7 cellular contexts compared by ENCODE assay signal in the genomic region with DNA sequence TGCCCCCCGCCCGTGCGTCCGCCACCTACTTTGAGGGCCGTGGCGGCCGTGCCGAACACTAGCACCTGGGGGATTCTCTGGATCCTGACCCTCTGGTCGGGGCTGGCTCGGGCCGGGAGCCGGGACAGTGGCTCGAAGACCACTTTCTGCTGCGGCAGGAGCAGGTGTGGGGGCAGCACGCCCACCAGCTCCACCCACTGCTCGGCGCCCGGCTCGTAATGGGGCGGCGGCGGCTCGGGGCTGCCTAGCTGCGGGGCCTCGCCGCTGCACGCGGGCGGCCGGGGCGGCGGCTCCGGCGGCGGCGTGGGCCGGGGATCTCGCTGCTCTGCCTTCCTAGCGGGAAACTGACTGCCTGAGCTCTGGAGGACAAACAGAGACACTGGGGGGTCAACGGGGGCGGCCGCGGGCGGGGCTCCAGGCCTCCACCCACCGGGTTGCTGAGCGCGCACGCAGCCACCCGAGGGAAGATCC. TPM values are rescaled to one million over a fixed set of nuclear protein-coding genes. Genes with fewer than 3 reads are reported as not detected.
DNase-seq lines count a peak whose midpoint lies in the region; ATAC-seq, FAIRE-seq and TF ChIP-seq lines count a peak whose summit lies in the region.
"Had no signal": no experiment of that assay in that cellular context is flagged by ENCODE, and none has a peak within 500 bp of the region (broad histone marks: within the 10 kb centered on the region; RNA-seq: fewer than 3 reads in every experiment).

No MANE protein-coding gene starts in this region.

- no peaks in the 10 kb centered on the region for H3K79me2 ChIP-seq in Karpas-422 (ENCODE audit: low read length)
- no peaks in the 10 kb centered on the region for H3K79me2 ChIP-seq in endothelial cell of umbilical vein (ENCODE audit: control insufficient read depth, insufficient read depth, low read length)

- CTCF ChIA-PET in endothelial cell of umbilical vein (lab: Charles Lee) = interaction anchor here (0.7 to 2.5 kb wide), 12 partner anchors 9 to 93 kb away, joined by 3 to 13 read pairs (median 4); partner anchors contain the start of genes DCAF15, IL27RA, MISP3 and RFX1

- dilution Hi-C loops in endothelial cell of umbilical vein (cut with MboI; ENCODE audit: extremely low pct_ligation_motif_present, low sequenced_read_pairs) = no loop called here

- TF ChIP-seq CTCF in endothelial cell of umbilical vein (IDR thresholded peaks at IDR 0.05; ENCODE audit: extremely low read depth in 1 of 2, insufficient read depth in 1 of 2, low read depth in 1 of 2, low read length in 2 of 2) = no peak

- ATAC-seq in HG02763 (IDR thresholded peaks at IDR 0.05; ENCODE audit: unreplicated experiment) = no peak
- ATAC-seq in HG03521 (IDR thresholded peaks at IDR 0.05; ENCODE audit: unreplicated experiment) = no peak

- intact Hi-C loops in endothelial cell of umbilical vein (cut with micrococcal nuclease) = loop anchor here (1.0 kb wide), 2 partner anchors 8 to 27 kb away; no protein-coding TSS in a partner anchor

- H3K36me3 ChIP-seq in Karpas-422 (ENCODE audit: insufficient read depth, low read length) (no peaks in the 10 kb centered on the region), endothelial cell of umbilical vein (ENCODE audit: control insufficient read depth in 2 of 2, extremely low read depth in 1 of 2, insufficient read depth in 2 of 2, low read length in 2 of 2) (peaks cover 0 to 2% of the 10 kb centered on the region in 2 experiments), rectal smooth muscle tissue (ENCODE audit: control insufficient read depth, insufficient read depth, low read length) (peaks cover 2% of the 10 kb centered on the region)

- H2AFZ ChIP-seq in Karpas-422 (ENCODE audit: low read length) (no peak overlapping the region), endothelial cell of umbilical vein (ENCODE audit: low read depth, low read length) (peak overlapping the region; percentile 73)

- TF ChIP-seq POLR2A in endothelial cell of umbilical vein (IDR thresholded peaks at IDR 0.05; ENCODE audit: low read depth, low read length) = no peak

- H4K20me1 ChIP-seq in Karpas-422 (ENCODE audit: insufficient read depth, low read depth, low read length) = no peaks in the 10 kb centered on the region
- H4K20me1 ChIP-seq in endothelial cell of umbilical vein (replicated peaks; ENCODE audit: control insufficient read depth, extremely low read depth, insufficient read depth, low read length) = no peaks in the 10 kb centered on the region

- H3K27me3 ChIP-seq in Karpas-422 (ENCODE audit: low read length) (no peaks in the 10 kb centered on the region), endothelial cell of umbilical vein (ENCODE audit: control insufficient read depth in 2 of 2, insufficient read depth in 2 of 2, low read length in 2 of 2) (no peaks in the 10 kb centered on the region), rectal smooth muscle tissue (ENCODE audit: control insufficient read depth, insufficient read depth, low read length) (peaks cover 3% of the 10 kb centered on the region)

- POLR2A ChIA-PET in endothelial cell of umbilical vein (lab: Charles Lee) = interaction anchor here (0.5 to 0.7 kb wide), 2 partner anchors 26 to 68 kb away, joined by 3 to 4 read pairs; partner anchors contain the start of gene DCAF15

- no peak for FAIRE-seq in endothelial cell of umbilical vein (lab: Jason Lieb, UNC)
- FAIRE-seq: TTC549 had no signal

- H3K4me2 ChIP-seq in Karpas-422 (ENCODE audit: low read depth, low read length, poor library complexity, severe bottlenecking) (peak overlapping the region; percentile 73), endothelial cell of umbilical vein (ENCODE audit: insufficient read depth, low read length) (peak overlapping the region; percentile 68)

- H3K4me3 ChIP-seq in Karpas-422 (ENCODE audit: low read length) = peak overlapping the region; percentile 60
- H3K4me3 ChIP-seq in endothelial cell of umbilical vein (replicated peaks in 1 of 3; ENCODE audit: insufficient read depth in 1 of 3, low read depth in 1 of 3, low read length in 3 of 3) = peak overlapping the region; percentile 18 to 42 (median 22)
- H3K4me3 ChIP-seq in rectal smooth muscle tissue (ENCODE audit: low read length) = peak overlapping the region; percentile 59

- no peaks in the 10 kb centered on the region for H3K9me2 ChIP-seq in Karpas-422 (replicated peaks; ENCODE audit: insufficient read depth, low read length)

- no peaks in the 10 kb centered on the region for H3K9me1 ChIP-seq in endothelial cell of umbilical vein (replicated peaks; ENCODE audit: control insufficient read depth, extremely low read depth, insufficient read depth, low read length)

- no TSS peak for BruUV-seq in endothelial cell of umbilical vein (replicated peaks; lab: Mats Ljungman, UMichigan)

- H3K9me3 ChIP-seq in Karpas-422 (ENCODE audit: low read length) (no peaks in the 10 kb centered on the region), endothelial cell of umbilical vein (replicated peaks; ENCODE audit: control insufficient read depth, insufficient read depth, low read length) (no peaks in the 10 kb centered on the region)

- peaks cover 33% of the 10 kb centered on the region for H3K4me1 ChIP-seq in Karpas-422 (ENCODE audit: low read length)
- H3K4me1 ChIP-seq in endothelial cell of umbilical vein (ENCODE audit: control insufficient read depth, extremely low read depth, insufficient read depth, low read length) = peaks cover 9% of the 10 kb centered on the region
- H3K4me1 ChIP-seq in rectal smooth muscle tissue (ENCODE audit: control insufficient read depth, insufficient read depth, low read length) = peaks cover 8% of the 10 kb centered on the region

- DNase-seq in Karpas-422 = peak; percentile 55
- no peak for DNase-seq in endothelial cell of umbilical vein (ENCODE audit: low read depth, low spot score)
- DNase-seq in COLO829 (ENCODE audit: low spot score) = no peak

- H3K9ac ChIP-seq in Karpas-422 (ENCODE audit: low read length) (peak overlapping the region; percentile 73), endothelial cell of umbilical vein (replicated peaks; ENCODE audit: extremely low read depth, insufficient read depth, low read length) (peak overlapping the region; percentile 35), rectal smooth muscle tissue (ENCODE audit: low read length) (no peak overlapping the region)

- peak overlapping the region; percentile 53 for H3K27ac ChIP-seq in Karpas-422 (ENCODE audit: low read length)
- H3K27ac ChIP-seq in endothelial cell of umbilical vein (ENCODE audit: insufficient read depth, low read depth, low read length) = no peak overlapping the region
- no peak overlapping the region for H3K27ac ChIP-seq in rectal smooth muscle tissue (ENCODE audit: low read depth, low read length)

RNA-seq across cellular contexts. Expression of gene DCAF15, which starts 26.4 kb away (rescaled TPM):
- total RNA-seq in Karpas-422 (2014; rRNA removed; shearing (Covaris generic); ENCODE audit: low replicate concordance) = 15.1 and 41.4 TPM in 2 replicates
- total RNA-seq in endothelial cell of umbilical vein = 42.4 and 47.9 TPM in 2 replicates
- 41.9 and 50.5 TPM in 2 replicates for polyA plus RNA-seq in endothelial cell of umbilical vein
- polyA plus RNA-seq in endothelial cell of umbilical vein (2011; cell fraction: cytosol; rRNA removed) = 17.5 and 25.6 TPM in 2 replicates
- polyA plus RNA-seq in endothelial cell of umbilical vein (2011; cell fraction: nucleus; rRNA removed) = 124 and 130 TPM in 2 replicates
- polyA plus RNA-seq in endothelial cell of umbilical vein (2012) = 25.6 and 28.5 TPM in 2 replicates
- 32.7 and 34.6 TPM in 2 replicates for polyA minus RNA-seq in endothelial cell of umbilical vein
- polyA minus RNA-seq in endothelial cell of umbilical vein (2011; cell fraction: cytosol; rRNA and poly(A)+ RNA removed) = 11.8 TPM
- 27.6 and 31.1 TPM in 2 replicates for polyA minus RNA-seq in endothelial cell of umbilical vein (2011; cell fraction: nucleus; rRNA and poly(A)+ RNA removed)

RNA-seq across cellular contexts. Expression of gene RFX1, which starts 27.4 kb away (rescaled TPM):
- 1.2 and 2.3 TPM in 2 replicates for total RNA-seq in Karpas-422 (2014; rRNA removed; shearing (Covaris generic); ENCODE audit: low replicate concordance)
- 14.4 and 14.7 TPM in 2 replicates for total RNA-seq in endothelial cell of umbilical vein
- polyA plus RNA-seq in endothelial cell of umbilical vein = 2.2 and 2.3 TPM in 2 replicates
- 1.5 and 1.8 TPM in 2 replicates for polyA plus RNA-seq in endothelial cell of umbilical vein (2011; cell fraction: cytosol; rRNA removed)
- polyA plus RNA-seq in endothelial cell of umbilical vein (2011; cell fraction: nucleus; rRNA removed) = 5.0 and 6.1 TPM in 2 replicates
- polyA plus RNA-seq in endothelial cell of umbilical vein (2012) = 4.5 and 6.4 TPM in 2 replicates
- 2.0 and 2.7 TPM in 2 replicates for polyA minus RNA-seq in endothelial cell of umbilical vein
- polyA minus RNA-seq in endothelial cell of umbilical vein (2011; cell fraction: cytosol; rRNA and poly(A)+ RNA removed) = 8.4 TPM
- polyA minus RNA-seq in endothelial cell of umbilical vein (2011; cell fraction: nucleus; rRNA and poly(A)+ RNA removed) = 2.3 and 7.0 TPM in 2 replicates

RNA-seq across cellular contexts. Expression of gene PODNL1, which starts 40.5 kb away (rescaled TPM):
- not detected in 2 replicates for total RNA-seq in Karpas-422 (2014; rRNA removed; shearing (Covaris generic); ENCODE audit: low replicate concordance)
- total RNA-seq in endothelial cell of umbilical vein = 2.0 TPM in 1 of 2 replicates, not detected in the other
- 0.21 and 0.32 TPM in 2 replicates for polyA plus RNA-seq in endothelial cell of umbilical vein
- polyA plus RNA-seq in endothelial cell of umbilical vein (2011; cell fraction: cytosol; rRNA removed) = 0.12 and 0.25 TPM in 2 replicates
- 0.48 and 0.66 TPM in 2 replicates for polyA plus RNA-seq in endothelial cell of umbilical vein (2011; cell fraction: nucleus; rRNA removed)
- 0.96 and 1.4 TPM in 2 replicates for polyA plus RNA-seq in endothelial cell of umbilical vein (2012)
- not detected in 2 replicates for polyA minus RNA-seq in endothelial cell of umbilical vein
- not detected for polyA minus RNA-seq in endothelial cell of umbilical vein (2011; cell fraction: cytosol; rRNA and poly(A)+ RNA removed)
- not detected in 2 replicates for polyA minus RNA-seq in endothelial cell of umbilical vein (2011; cell fraction: nucleus; rRNA and poly(A)+ RNA removed)

RNA-seq across cellular contexts. Expression of gene RLN3, which starts 49.2 kb away (rescaled TPM):
- total RNA-seq in Karpas-422 (2014; rRNA removed; shearing (Covaris generic); ENCODE audit: low replicate concordance) = not detected in 2 replicates
- not detected in 2 replicates for total RNA-seq in endothelial cell of umbilical vein
- polyA plus RNA-seq in endothelial cell of umbilical vein = not detected in 2 replicates
- not detected in 2 replicates for polyA plus RNA-seq in endothelial cell of umbilical vein (2011; cell fraction: cytosol; rRNA removed)
- not detected in 2 replicates for polyA plus RNA-seq in endothelial cell of umbilical vein (2011; cell fraction: nucleus; rRNA removed)
- polyA plus RNA-seq in endothelial cell of umbilical vein (2012) = not detected in 2 replicates
- not detected in 2 replicates for polyA minus RNA-seq in endothelial cell of umbilical vein
- not detected for polyA minus RNA-seq in endothelial cell of umbilical vein (2011; cell fraction: cytosol; rRNA and poly(A)+ RNA removed)
- not detected in 2 replicates for polyA minus RNA-seq in endothelial cell of umbilical vein (2011; cell fraction: nucleus; rRNA and poly(A)+ RNA removed)

RNA-seq across cellular contexts. Expression of gene IL27RA, which starts 52.8 kb away (rescaled TPM):
- total RNA-seq in Karpas-422 (2014; rRNA removed; shearing (Covaris generic); ENCODE audit: low replicate concordance) = 0.67 and 1.9 TPM in 2 replicates
- 3.7 and 4.5 TPM in 2 replicates for total RNA-seq in endothelial cell of umbilical vein
- polyA plus RNA-seq in endothelial cell of umbilical vein = 1.6 and 1.8 TPM in 2 replicates
- 1.6 and 1.9 TPM in 2 replicates for polyA plus RNA-seq in endothelial cell of umbilical vein (2011; cell fraction: cytosol; rRNA removed)
- 0.86 and 1.1 TPM in 2 replicates for polyA plus RNA-seq in endothelial cell of umbilical vein (2011; cell fraction: nucleus; rRNA removed)
- 2.1 and 2.4 TPM in 2 replicates for polyA plus RNA-seq in endothelial cell of umbilical vein (2012)
- 1.1 and 1.8 TPM in 2 replicates for polyA minus RNA-seq in endothelial cell of umbilical vein
- 8.2 TPM for polyA minus RNA-seq in endothelial cell of umbilical vein (2011; cell fraction: cytosol; rRNA and poly(A)+ RNA removed)
- polyA minus RNA-seq in endothelial cell of umbilical vein (2011; cell fraction: nucleus; rRNA and poly(A)+ RNA removed) = 0.14 and 0.38 TPM in 2 replicates
